ENCODE assay signal across 1 cellular context in genomic region chr5:43309657-43310056, GRCh38.
A peak's percentile ranks its signal among the peaks of the same experiment; 100 is the strongest.
TF ChIP-seq lines count a peak whose summit lies in the region.

No MANE protein-coding gene starts in this region.

TF ChIP-seq in K562, 482 proteins besides CTCF, POLR2A, EP300 and RAD21 (continued from another document):
- peak; percentile 51; the same call in 1 of the 2 replicates for TF ChIP-seq HMBOX1 (IDR thresholded peaks at IDR 0.05)
- 0 out of 2 replicates have a peak, but pooled peaks have one; percentile 13 for TF ChIP-seq MAFG (tag; conservative IDR thresholded peaks at IDR 0.05)
- no peak for TF ChIP-seq CREM (IDR thresholded peaks at IDR 0.05; ENCODE audit: low read depth)
- no peak for TF ChIP-seq ATF6 (CRISPR knock-in tag; IDR thresholded peaks at IDR 0.05)
- TF ChIP-seq DMBX1 (CRISPR knock-in tag; IDR thresholded peaks at IDR 0.05; ENCODE audit: borderline replicate concordance), result no peak
- TF ChIP-seq NFIC (IDR thresholded peaks at IDR 0.05), result 0 out of 2 replicates have a peak, but pooled peaks have one; percentile 31
- peak in 1 of 2 experiments; percentile 34; a peak in 1 of 4 replicates for TF ChIP-seq KDM1A (IDR thresholded peaks at IDR 0.05)
- TF ChIP-seq ZNF318 (IDR thresholded peaks at IDR 0.05; ENCODE audit: borderline replicate concordance in 1 of 2, low read depth in 1 of 2), result no peak
- no peak for TF ChIP-seq KLF6 (CRISPR knock-in tag; IDR thresholded peaks at IDR 0.05; ENCODE audit: borderline replicate concordance)
TF ChIP-seq in K562: peak in this region for 4.
